In the genomic region with DNA sequence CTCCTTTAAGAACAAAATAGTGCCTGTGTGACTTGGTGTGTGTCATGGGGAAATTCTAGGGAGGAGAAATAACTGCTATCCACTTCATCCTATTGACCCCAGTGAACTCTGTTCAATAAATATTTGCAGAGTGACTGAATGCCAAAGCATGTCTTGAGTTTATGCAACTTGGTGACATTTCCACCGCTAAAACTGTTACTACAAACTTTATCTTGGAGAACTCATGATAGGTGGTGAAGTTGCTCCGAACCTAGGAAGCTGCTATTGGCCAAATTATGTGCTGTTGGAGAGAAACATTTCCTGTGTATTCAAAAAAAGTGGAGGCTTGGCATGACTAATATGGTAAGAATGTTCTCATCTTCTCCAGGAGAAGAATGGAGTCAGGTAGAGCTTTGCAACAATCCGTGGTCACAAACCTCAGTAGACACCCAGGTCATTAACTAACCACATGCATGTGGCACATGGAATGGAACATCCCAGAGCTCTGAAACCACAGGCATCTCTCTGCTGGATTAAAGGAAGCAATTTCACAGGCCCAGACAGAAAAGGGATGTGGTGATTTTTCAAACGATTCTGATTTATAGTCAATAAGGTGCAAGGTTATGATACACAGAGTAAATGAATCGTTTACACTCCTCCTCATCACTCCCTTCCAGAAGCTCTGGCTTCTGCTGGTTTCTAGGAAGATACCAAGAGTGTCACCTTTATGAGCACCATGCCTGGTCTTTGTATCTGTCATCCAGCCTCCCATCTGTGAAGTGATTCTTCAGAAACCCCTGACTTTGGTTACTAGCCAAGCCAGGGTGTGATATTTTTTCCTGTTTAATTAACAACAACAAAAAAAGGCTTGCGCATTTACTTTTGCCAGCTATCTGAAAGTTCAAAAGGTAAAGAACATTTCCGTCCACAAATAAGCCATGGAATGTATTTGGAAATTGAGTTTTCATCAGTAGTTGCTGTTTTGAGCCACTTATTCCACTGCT, we compare ENCODE assay signal across 11 cellular contexts.
A peak's percentile ranks its signal among the peaks of the same experiment; 100 is the strongest.
DNase-seq lines count a peak whose midpoint lies in the region; ATAC-seq, FAIRE-seq and TF ChIP-seq lines count a peak whose summit lies in the region.
"Had no signal": no experiment of that assay in that cellular context is flagged by ENCODE, and none has a peak within 500 bp of the region (broad histone marks: within the 10 kb centered on the region; RNA-seq: fewer than 3 reads in every experiment).

No MANE protein-coding gene starts in this region.

- no peak overlapping the region for H3K4me3 ChIP-seq in body of pancreas
- H3K4me3 ChIP-seq: esophagus squamous epithelium had no signal

- H3K27ac Mint-ChIP-seq in stimulated activated naive B cell treated with anti-CD40 and anti-IgM and Interleukin-4, amounts not matched to agents 10 μg/mL and 1 μg/mL and 100 μg/mL, for 72 hours, result no peak overlapping the region
- H3K27ac Mint-ChIP-seq: nephron progenitor cell had no signal

- intact Hi-C loops in body of pancreas (cut with DNase I), result no loop called here

- H3K4me1 Mint-ChIP-seq in stimulated activated naive B cell treated with anti-CD40 and anti-IgM and Interleukin-4, amounts not matched to agents 10 μg/mL and 1 μg/mL and 100 μg/mL, for 72 hours, result no peaks in the 10 kb centered on the region

- FAIRE-seq in frontal cortex (lab: Jason Lieb, UNC), result no peak
- FAIRE-seq: GM12892 had no signal

- ATAC-seq in body of pancreas, result peak; percentile 30
- peak; percentile 83 for ATAC-seq in left lobe of liver
- no peak for ATAC-seq in stimulated activated naive B cell treated with anti-CD40 and anti-IgM and Interleukin-4, amounts not matched to agents 10 μg/mL and 1 μg/mL and 100 μg/mL, for 72 hours (replicated peaks)

- no peaks in the 10 kb centered on the region for H3K36me3 ChIP-seq in body of pancreas (replicated peaks in 1 of 2; ENCODE audit: insufficient read depth in 1 of 2, low read depth in 2 of 2)
- H3K36me3 ChIP-seq: esophagus squamous epithelium had no signal

- H3K4me3 Mint-ChIP-seq in stimulated activated naive B cell treated with anti-CD40 and anti-IgM and Interleukin-4, amounts not matched to agents 10 μg/mL and 1 μg/mL and 100 μg/mL, for 72 hours, result no peak overlapping the region
- H3K4me3 Mint-ChIP-seq: nephron progenitor cell had no signal

- no peak for TF ChIP-seq POLR2A in body of pancreas (IDR thresholded peaks at IDR 0.05)

- no peaks in the 10 kb centered on the region for H3K27me3 Mint-ChIP-seq in stimulated activated naive B cell treated with anti-CD40 and anti-IgM and Interleukin-4, amounts not matched to agents 10 μg/mL and 1 μg/mL and 100 μg/mL, for 72 hours

- no peaks in the 10 kb centered on the region for H3K9me3 Mint-ChIP-seq in stimulated activated naive B cell treated with anti-CD40 and anti-IgM and Interleukin-4, amounts not matched to agents 10 μg/mL and 1 μg/mL and 100 μg/mL, for 72 hours
- H3K9me3 Mint-ChIP-seq: nephron progenitor cell had no signal

- DNase-seq in A172 (ENCODE audit: low spot score) (peak; percentile 100), HS-5 (ENCODE audit: low read depth) (peak; percentile 98), body of pancreas (peak in 1 of 4 donors; percentile 5), left lobe of liver (ENCODE audit: low spot score) (no peak), midbrain (lab: John Stamatoyannopoulos, UW) (no peak), activated gamma-delta T cell (lab: John Stamatoyannopoulos, UW) (no peak), frontal cortex (ENCODE audit: low spot score in 2 of 2) (no peak)
- DNase-seq in stimulated activated naive B cell treated with anti-CD40 and anti-IgM and Interleukin-4, amounts not matched to agents 10 μg/mL and 1 μg/mL and 100 μg/mL, for 72 hours, result no peak
- DNase-seq: esophagus squamous epithelium, nephron progenitor cell had no signal

- H3K4me1 ChIP-seq in body of pancreas, result no peaks in the 10 kb centered on the region

- H3K27ac ChIP-seq in body of pancreas, result peak overlapping the region in 1 of 4 donors; percentile 23
- H3K27ac ChIP-seq: esophagus squamous epithelium had no signal

- no peaks in the 10 kb centered on the region for H3K27me3 ChIP-seq in body of pancreas
- H3K27me3 ChIP-seq: esophagus squamous epithelium had no signal

- no peak for TF ChIP-seq CTCF in body of pancreas (IDR thresholded peaks at IDR 0.05)

- WGBS in body of pancreas, 2 donors, result 30 to 31% methylated on average over 7 of the region's 7 CpGs

- H3K9me3 ChIP-seq in body of pancreas, result no peaks in the 10 kb centered on the region
- H3K9me3 ChIP-seq: esophagus squamous epithelium had no signal

- no peaks in the 10 kb centered on the region for H3K36me3 Mint-ChIP-seq in stimulated activated naive B cell treated with anti-CD40 and anti-IgM and Interleukin-4, amounts not matched to agents 10 μg/mL and 1 μg/mL and 100 μg/mL, for 72 hours

Comparison
In these comparisons a context has a peak if more than half of its experiments do, and no peak if none do; other contexts are left out.
1. DNase-seq: peak in A172 (single experiment) and HS-5 (single experiment); none in left lobe of liver (single experiment), midbrain (single experiment), stimulated activated naive B cell treated with anti-CD40 and anti-IgM and Interleukin-4, amounts not matched to agents 10 μg/mL and 1 μg/mL and 100 μg/mL, for 72 hours (single experiment), activated gamma-delta T cell (single experiment) and frontal cortex (0 of 2).
2. ATAC-seq: peak in body of pancreas (single experiment) and left lobe of liver (single experiment); none in stimulated activated naive B cell treated with anti-CD40 and anti-IgM and Interleukin-4, amounts not matched to agents 10 μg/mL and 1 μg/mL and 100 μg/mL, for 72 hours (0 of 2).